In genomic region chr20:33583154-33583553, GRCh38 we compare ENCODE assay signal across 30 cellular contexts.
"Had no signal": no experiment of that assay in that cellular context is flagged by ENCODE, and none has a peak within 500 bp of the region (broad histone marks: within the 10 kb centered on the region; RNA-seq: fewer than 3 reads in every experiment).

No MANE protein-coding gene starts in this region.

- H2AFZ ChIP-seq: parathyroid adenoma had no signal

- H3K9me3 Mint-ChIP-seq: dendritic cell treated with granulocyte-macrophage colony-stimulating factor and Interleukin-4, amounts not matched to agents 40 ng/mL and 50 ng/mL, for 4 days; endodermal cell; mesothelial cell of epicardium; naive B cell; natural killer cell treated with Interleukin-12 subunit alpha and Interleukin-12 subunit beta and Interleukin-15 and Interleukin-18, amount 100 ng/mL, for 72 hours; neural crest cell; stimulated activated naive B cell treated with anti-CD40 and anti-IgM and Interleukin-4, amounts not matched to agents 10 μg/mL and 1 μg/mL and 100 μg/mL, for 72 hours; stimulated activated naive CD8-positive, alpha-beta T cell treated with anti-CD3 and anti-CD28 coated beads, Interleukin-15, Interleukin-2, amounts not matched to agents 100 ng/mL and 50 ng/mL, for 24 hours had no signal

- ATAC-seq: esophagus mucosa; gastroesophageal sphincter; heart right ventricle; left lobe of liver; mucosa of descending colon; natural killer cell treated with Interleukin-12 subunit alpha and Interleukin-12 subunit beta and Interleukin-15 and Interleukin-18, amount 100 ng/mL, for 72 hours; stimulated activated naive B cell treated with anti-CD40 and anti-IgM and Interleukin-4, amounts not matched to agents 10 μg/mL and 1 μg/mL and 100 μg/mL, for 72 hours had no signal

- H3K4me3 Mint-ChIP-seq: dendritic cell treated with granulocyte-macrophage colony-stimulating factor and Interleukin-4, amounts not matched to agents 40 ng/mL and 50 ng/mL, for 4 days; endodermal cell; mesothelial cell of epicardium; naive B cell; natural killer cell treated with Interleukin-12 subunit alpha and Interleukin-12 subunit beta and Interleukin-15 and Interleukin-18, amount 100 ng/mL, for 72 hours; neural crest cell; stimulated activated naive B cell treated with anti-CD40 and anti-IgM and Interleukin-4, amounts not matched to agents 10 μg/mL and 1 μg/mL and 100 μg/mL, for 72 hours; stimulated activated naive CD8-positive, alpha-beta T cell treated with anti-CD3 and anti-CD28 coated beads, Interleukin-15, Interleukin-2, amounts not matched to agents 100 ng/mL and 50 ng/mL, for 24 hours had no signal

- H3K27ac Mint-ChIP-seq: dendritic cell treated with granulocyte-macrophage colony-stimulating factor and Interleukin-4, amounts not matched to agents 40 ng/mL and 50 ng/mL, for 4 days; endodermal cell; mesothelial cell of epicardium; natural killer cell treated with Interleukin-12 subunit alpha and Interleukin-12 subunit beta and Interleukin-15 and Interleukin-18, amount 100 ng/mL, for 72 hours; progenitor cell of endocrine pancreas; stimulated activated naive B cell treated with anti-CD40 and anti-IgM and Interleukin-4, amounts not matched to agents 10 μg/mL and 1 μg/mL and 100 μg/mL, for 72 hours; stimulated activated naive CD8-positive, alpha-beta T cell treated with anti-CD3 and anti-CD28 coated beads, Interleukin-15, Interleukin-2, amounts not matched to agents 100 ng/mL and 50 ng/mL, for 24 hours had no signal

- DNase-seq: colonic mucosa; effector CD8-positive, alpha-beta T cell; endodermal cell; foreskin fibroblast; heart right ventricle; hippocampal formation; islet precursor cell; mesenchymal stem cell; mucosa of descending colon; naive B cell; sigmoid colon; stimulated activated CD4-positive, alpha-beta T cell treated with anti-CD3 and anti-CD28 coated beads, Interleukin-15, amount 100 ng/mL, for 24 hours; stimulated activated CD4-positive, alpha-beta T cell treated with anti-CD3 and anti-CD28 coated beads, Interleukin-2, amount 100 ng/mL, for 48 hours; stimulated activated naive B cell treated with anti-CD40 and anti-IgM and Interleukin-4, amounts not matched to agents 10 μg/mL and 1 μg/mL and 100 μg/mL, for 72 hours; upper lobe of left lung had no signal

- H3K9me3 ChIP-seq: colonic mucosa, gastroesophageal sphincter, heart right ventricle, mucosa of descending colon, right atrium auricular region, sigmoid colon, thoracic aorta, tibial nerve, upper lobe of left lung had no signal

- H3K9ac ChIP-seq: parathyroid adenoma had no signal

- H3K27me3 Mint-ChIP-seq: dendritic cell treated with granulocyte-macrophage colony-stimulating factor and Interleukin-4, amounts not matched to agents 40 ng/mL and 50 ng/mL, for 4 days; naive B cell; natural killer cell treated with Interleukin-12 subunit alpha and Interleukin-12 subunit beta and Interleukin-15 and Interleukin-18, amount 100 ng/mL, for 72 hours; progenitor cell of endocrine pancreas; stimulated activated naive B cell treated with anti-CD40 and anti-IgM and Interleukin-4, amounts not matched to agents 10 μg/mL and 1 μg/mL and 100 μg/mL, for 72 hours; stimulated activated naive CD8-positive, alpha-beta T cell treated with anti-CD3 and anti-CD28 coated beads, Interleukin-15, Interleukin-2, amounts not matched to agents 100 ng/mL and 50 ng/mL, for 24 hours had no signal

- H3K36me3 Mint-ChIP-seq: mesothelial cell of epicardium; naive B cell; natural killer cell treated with Interleukin-12 subunit alpha and Interleukin-12 subunit beta and Interleukin-15 and Interleukin-18, amount 100 ng/mL, for 72 hours had no signal

- H3K27me3 ChIP-seq: colonic mucosa, gastroesophageal sphincter, heart right ventricle, right atrium auricular region, sigmoid colon, tibial nerve, upper lobe of left lung had no signal

- H3K4me3 ChIP-seq: colonic mucosa, gastroesophageal sphincter, heart right ventricle, mucosa of descending colon, right atrium auricular region, sigmoid colon, thoracic aorta, tibial nerve, upper lobe of left lung had no signal

- H3K36me3 ChIP-seq: colonic mucosa, gastroesophageal sphincter, heart right ventricle, right atrium auricular region, sigmoid colon, thoracic aorta, tibial nerve, upper lobe of left lung had no signal

- H3K27ac ChIP-seq: colonic mucosa, epithelial cell of prostate, gastroesophageal sphincter, heart right ventricle, parathyroid adenoma, right atrium auricular region, sigmoid colon, thoracic aorta, tibial nerve, upper lobe of left lung had no signal

- H3K4me1 ChIP-seq: colonic mucosa, parathyroid adenoma had no signal

- FAIRE-seq: urothelium cell line had no signal
